1 cellular context compared by ENCODE assay signal in the genomic region with DNA sequence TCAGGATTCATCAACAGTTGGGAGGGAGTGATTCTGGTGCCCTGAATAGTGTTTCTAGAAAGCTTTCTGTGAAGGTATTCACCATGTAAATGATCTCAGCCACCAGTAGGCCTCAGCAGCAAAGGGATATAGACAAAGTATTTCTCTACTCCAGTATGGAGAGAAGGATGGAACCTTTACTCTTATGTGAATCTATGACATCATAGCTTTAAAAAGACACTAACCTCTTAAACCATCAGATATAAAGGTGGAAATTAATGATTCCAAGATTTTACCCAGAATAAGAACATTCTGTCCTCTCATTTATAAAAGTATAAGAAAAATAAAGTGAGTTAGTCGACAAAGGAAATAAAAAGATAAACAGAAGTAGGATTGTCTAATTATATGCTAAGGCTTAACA.
A peak's percentile ranks its signal among the peaks of the same experiment; 100 is the strongest.
TF ChIP-seq lines count a peak whose summit lies in the region.

No MANE protein-coding gene starts in this region.

TF ChIP-seq in GM12878, 131 proteins besides CTCF, POLR2A, EP300 and RAD21:
- TF ChIP-seq EGR1 (IDR thresholded peaks at IDR 0.05; ENCODE audit: borderline replicate concordance in 1 of 2, low read depth in 2 of 2, low read length in 2 of 2) (no peak), ATF7 (IDR thresholded peaks at IDR 0.05; ENCODE audit: low read depth) (peak; percentile 76)
TF ChIP-seq in GM12878: peak in this region for 1.
